ENCODE assay signal across 8 cellular contexts in the genomic region with DNA sequence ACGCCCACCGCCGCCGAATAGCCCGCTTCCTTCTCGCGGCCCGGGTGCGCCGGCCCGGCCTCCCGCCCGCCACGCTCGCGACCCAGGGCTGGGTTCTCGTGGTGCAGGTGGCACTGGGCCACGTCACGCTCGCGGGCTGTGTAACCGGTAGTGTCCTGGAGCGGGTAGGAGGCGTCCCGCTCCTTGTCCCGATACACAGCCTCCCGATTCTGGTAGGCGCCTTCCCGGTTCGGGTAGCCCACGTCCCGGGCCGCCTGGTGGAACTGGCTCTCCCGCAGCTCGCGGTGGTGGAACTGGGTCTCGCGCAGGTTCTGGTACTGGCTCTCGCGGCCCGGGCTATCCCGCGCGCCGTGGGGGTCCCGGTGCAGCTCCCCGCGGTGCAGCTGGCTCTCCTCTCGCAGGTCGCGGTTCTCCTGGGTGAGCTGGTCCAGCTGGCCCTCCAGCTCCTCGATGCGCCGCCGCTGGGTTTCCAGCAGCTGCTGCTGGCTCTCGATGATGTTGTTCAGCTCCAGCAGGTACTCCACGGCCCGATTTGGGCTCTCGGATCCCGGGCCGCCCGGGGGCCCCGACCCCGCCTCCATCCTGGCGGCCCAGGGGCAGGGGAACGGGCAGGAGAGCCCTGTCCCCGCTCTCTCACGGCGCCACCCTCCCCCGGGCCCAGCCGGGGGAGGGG.
A peak's percentile ranks its signal among the peaks of the same experiment; 100 is the strongest.
DNase-seq lines count a peak whose midpoint lies in the region; ATAC-seq and TF ChIP-seq lines count a peak whose summit lies in the region.

No MANE protein-coding gene starts in this region.

- ATAC-seq in GM18517 (IDR thresholded peaks at IDR 0.05; ENCODE audit: unreplicated experiment), result no peak
- no peak for ATAC-seq in HG03378 (IDR thresholded peaks at IDR 0.05; ENCODE audit: unreplicated experiment)
- ATAC-seq in GM18907 (IDR thresholded peaks at IDR 0.05; ENCODE audit: unreplicated experiment), result no peak

- H3K9me3 ChIP-seq in OCI-LY3 (ENCODE audit: insufficient read depth, low read length), result no peaks in the 10 kb centered on the region
- no peaks in the 10 kb centered on the region for H3K9me3 ChIP-seq in duodenal mucosa (ENCODE audit: control insufficient read depth in 1 of 2, low read length in 2 of 2)
- H3K9me3 ChIP-seq in muscle layer of colon (ENCODE audit: low read length), result no peaks in the 10 kb centered on the region

- H3K9ac ChIP-seq in OCI-LY3 (ENCODE audit: low read length), result peak overlapping the region; percentile 24; the same call in 1 of the 2 replicates
- peak overlapping the region in 1 of 2 donors; percentile 43 for H3K9ac ChIP-seq in duodenal mucosa (ENCODE audit: low read depth in 1 of 2, low read length in 2 of 2)
- H3K9ac ChIP-seq in muscle layer of colon (ENCODE audit: low read length), result no peak overlapping the region

- no peaks in the 10 kb centered on the region for H4K20me1 ChIP-seq in OCI-LY3 (ENCODE audit: insufficient read depth, low read length)

- H3K4me1 ChIP-seq in OCI-LY3 (ENCODE audit: low read length) (peaks cover 18% of the 10 kb centered on the region), duodenal mucosa (ENCODE audit: control insufficient read depth in 1 of 2, insufficient read depth in 2 of 2, low read length in 2 of 2) (peaks cover 0 to 5% of the 10 kb centered on the region in 2 donors), muscle layer of colon (ENCODE audit: insufficient read depth, low read length) (peaks cover 14% of the 10 kb centered on the region)

- no peaks in the 10 kb centered on the region for H3K79me2 ChIP-seq in OCI-LY3 (ENCODE audit: low read length)

- H3K36me3 ChIP-seq in OCI-LY3 (replicated peaks; ENCODE audit: low read depth, low read length), result no peaks in the 10 kb centered on the region
- H3K36me3 ChIP-seq in duodenal mucosa (ENCODE audit: control insufficient read depth in 1 of 2, insufficient read depth in 2 of 2, low read length in 2 of 2), result no peaks in the 10 kb centered on the region
- no peaks in the 10 kb centered on the region for H3K36me3 ChIP-seq in muscle layer of colon (ENCODE audit: insufficient read depth, low read length)

- H3K27me3 ChIP-seq in OCI-LY3 (ENCODE audit: low read depth, low read length), result peaks cover 53% of the 10 kb centered on the region
- peaks cover 10 to 27% of the 10 kb centered on the region in 2 donors for H3K27me3 ChIP-seq in duodenal mucosa (ENCODE audit: control insufficient read depth in 1 of 2, insufficient read depth in 2 of 2, low read length in 2 of 2)
- H3K27me3 ChIP-seq in muscle layer of colon (ENCODE audit: control insufficient read depth in 1 of 2, insufficient read depth in 2 of 2, low read length in 2 of 2), result peaks cover 9 to 43% of the 10 kb centered on the region in 2 donors

- peak overlapping the region; percentile 33; the same call in 1 of the 2 replicates for H3K27ac ChIP-seq in C4-2B
- no peak overlapping the region for H3K27ac ChIP-seq in OCI-LY3 (ENCODE audit: low read length)
- no peak overlapping the region for H3K27ac ChIP-seq in duodenal mucosa (ENCODE audit: low read depth, low read length)
- no peak overlapping the region for H3K27ac ChIP-seq in muscle layer of colon (ENCODE audit: low read depth, low read length)

- peak overlapping the region; percentile 77 for H3K4me3 ChIP-seq in OCI-LY3 (ENCODE audit: low read length)
- H3K4me3 ChIP-seq in duodenal mucosa (ENCODE audit: low read depth in 1 of 2, low read length in 2 of 2), result peak overlapping the region; percentile 62 to 64
- H3K4me3 ChIP-seq in muscle layer of colon (ENCODE audit: low read depth in 1 of 2, low read length in 2 of 2), result peak overlapping the region; percentile 47 to 49

- no peak for DNase-seq in NCI-H774 (lab: John Stamatoyannopoulos, UW)

- peak overlapping the region; percentile 79 for H3K4me2 ChIP-seq in OCI-LY3 (ENCODE audit: low read length)

- no peak overlapping the region for H2AFZ ChIP-seq in OCI-LY3 (ENCODE audit: low read depth, low read length)

- TF ChIP-seq CTCF in C4-2B (conservative IDR thresholded peaks at IDR 0.05) (no peak), OCI-LY3 (IDR thresholded peaks at IDR 0.05; ENCODE audit: low read depth, low read length) (no peak)
